Comparison of ENCODE assay signal across 8 cellular contexts in genomic region chr18:46071894-46072867, GRCh38. TPM values are rescaled to one million over a fixed set of nuclear protein-coding genes. Genes with fewer than 3 reads are reported as not detected.
DNase-seq lines count a peak whose midpoint lies in the region; ATAC-seq and TF ChIP-seq lines count a peak whose summit lies in the region.

Gene PSTPIP2, minus strand, starts transcription at chr18:46072260. Its CDS starts 72 bp downstream, at chr18:46072188.

- H3K27me3 Mint-ChIP-seq in brain = no peaks in the 10 kb centered on the region

- ATAC-seq in GM19463 (IDR thresholded peaks at IDR 0.05; ENCODE audit: unreplicated experiment) = peak; percentile 72

- H3K4me3 Mint-ChIP-seq in brain = peak within 1 kb of the TSS; percentile 84 to 89 (median 86)

- H3K4me1 Mint-ChIP-seq in brain = peaks cover 24% of the 10 kb centered on the region

- no peaks in the 10 kb centered on the region for H3K36me3 ChIP-seq in BJ (ENCODE audit: control insufficient read depth, insufficient read depth, low read length)

- H3K4me3 ChIP-seq in BJ (ENCODE audit: low read depth, low read length) = peak within 1 kb of the TSS; percentile 89

- H3K27ac Mint-ChIP-seq in brain = peak within 1 kb of the TSS in 1 of 5 experiments; percentile 34

- CTCF ChIA-PET in BJ (lab: Yijun Ruan, JAX) = interaction anchor here (0.7 to 3.7 kb wide), 12 partner anchors 11 to 586 kb away, joined by 3 to 46 read pairs (median 4); no protein-coding TSS in a partner anchor

- H3K27me3 ChIP-seq in BJ (ENCODE audit: control insufficient read depth, insufficient read depth, low read length) = no peaks in the 10 kb centered on the region

- POLR2A ChIA-PET in BJ (lab: Charles Lee) = interaction anchor here (0.7 kb wide), 1 partner anchor 12 kb away, joined by 3 read pairs; no protein-coding TSS in a partner anchor

- H3K9me3 Mint-ChIP-seq in brain = peaks cover 0 to 3% (median 0%) of the 10 kb centered on the region in 5 experiments

- TF ChIP-seq CTCF in BJ (IDR thresholded peaks at IDR 0.05; ENCODE audit: insufficient read depth, low read depth, low read length) (no peak), brain (conservative IDR thresholded peaks at IDR 0.05) (peak; percentile 12 to 30)

- no peak for DNase-seq in BJ (ENCODE audit: low read depth)
- peak; percentile 19 for DNase-seq in HuH-7.5 (ENCODE audit: low spot score)
- DNase-seq in UCSD-AML1 (lab: John Stamatoyannopoulos, UW; ENCODE audit: unreplicated experiment) = peak; percentile 78
- peak; percentile 39 for DNase-seq in iPS-NIHi7 (ENCODE audit: extremely low spot score)
- DNase-seq in stimulated activated CD4-positive, alpha-beta T cell treated with anti-CD3 and anti-CD28 coated beads, Interleukin-12 subunit alpha, Interleukin-12 subunit beta, amount 100 ng/mL, for 4 hours = peak; percentile 63
- DNase-seq in NCI-H1694 (lab: John Stamatoyannopoulos, UW) = no peak

- peaks cover 6% of the 10 kb centered on the region for H3K36me3 Mint-ChIP-seq in brain

RNA-seq across cellular contexts. Expression of gene PSTPIP2, which starts in this region (rescaled TPM):
- polyA plus RNA-seq in BJ (2011; rRNA removed) (5.9 and 7.2 TPM in 2 replicates), brain (ENCODE audit: insufficient read depth, low read depth, low replicate concordance) (2.2 TPM)
- 3.2 and 3.4 TPM in 2 replicates for polyA minus RNA-seq in BJ (2011; rRNA and poly(A)+ RNA removed)

Comparison
In these comparisons a context has a peak if more than half of its experiments do, and no peak if none do; other contexts are left out.
1. DNase-seq: peak in HuH-7.5 (single experiment), UCSD-AML1 (single experiment), iPS-NIHi7 (single experiment) and stimulated activated CD4-positive, alpha-beta T cell treated with anti-CD3 and anti-CD28 coated beads, Interleukin-12 subunit alpha, Interleukin-12 subunit beta, amount 100 ng/mL, for 4 hours (single experiment); none in BJ (single experiment) and NCI-H1694 (single experiment).